ENCODE assay signal across 9 cellular contexts in genomic region chr4:138114434-138114833, GRCh38.
DNase-seq lines count a peak whose midpoint lies in the region; ATAC-seq and TF ChIP-seq lines count a peak whose summit lies in the region.
"Had no signal": no experiment of that assay in that cellular context is flagged by ENCODE, and none has a peak within 500 bp of the region (broad histone marks: within the 10 kb centered on the region; RNA-seq: fewer than 3 reads in every experiment).

No MANE protein-coding gene starts in this region.

- H3F3A ChIP-seq in neural progenitor cell (ENCODE audit: low read depth) = peaks cover 15% of the 10 kb centered on the region

- H3K27me3 ChIP-seq in fibroblast of lung (ENCODE audit: control insufficient read depth, insufficient read depth, low read length) (no peaks in the 10 kb centered on the region), left lung (no peaks in the 10 kb centered on the region), neural progenitor cell (no peaks in the 10 kb centered on the region)

- H4K20me1 ChIP-seq in fibroblast of lung (ENCODE audit: control insufficient read depth, extremely low read depth, insufficient read depth, low read length) = no peaks in the 10 kb centered on the region
- no peaks in the 10 kb centered on the region for H4K20me1 ChIP-seq in neural progenitor cell (ENCODE audit: low read depth)

- H3K4me3 Mint-ChIP-seq in neural progenitor cell = no peak overlapping the region

- H3K4me2 ChIP-seq in fibroblast of lung (ENCODE audit: extremely low read depth, insufficient read depth, low read length) (no peak overlapping the region), neural progenitor cell (no peak overlapping the region)

- H3K27me3 Mint-ChIP-seq in neural progenitor cell (ENCODE audit: insufficient read depth, low read depth) = no peaks in the 10 kb centered on the region

- TF ChIP-seq CTCF in fibroblast of lung (conservative IDR thresholded peaks at IDR 0.05 in 1 of 2, IDR thresholded peaks at IDR 0.05 in 1 of 2; ENCODE audit: low read depth in 1 of 2, low read length in 2 of 2) (no peak), left lung (IDR thresholded peaks at IDR 0.05) (no peak), neural progenitor cell (IDR thresholded peaks at IDR 0.05) (no peak)

- no peak overlapping the region for H3K4me3 ChIP-seq in fibroblast of lung (replicated peaks in 1 of 4; ENCODE audit: control extremely low read depth in 1 of 4, insufficient read depth in 1 of 4, low read depth in 3 of 4, low read length in 4 of 4)
- H3K4me3 ChIP-seq in left lung = no peak overlapping the region
- no peak overlapping the region for H3K4me3 ChIP-seq in neural progenitor cell

- no peak overlapping the region for H3K27ac Mint-ChIP-seq in neural progenitor cell

- H3K9ac ChIP-seq in fibroblast of lung (ENCODE audit: insufficient read depth, low read length) = no peak overlapping the region
- H3K9ac ChIP-seq in neural progenitor cell = no peak overlapping the region

- no peaks in the 10 kb centered on the region for H3K9me3 ChIP-seq in fibroblast of lung (ENCODE audit: control insufficient read depth, insufficient read depth, low read depth, low read length)
- no peaks in the 10 kb centered on the region for H3K9me3 ChIP-seq in left lung
- H3K9me3 ChIP-seq in neural progenitor cell (ENCODE audit: low read depth) = no peaks in the 10 kb centered on the region

- H3K4me1 ChIP-seq in fibroblast of lung (ENCODE audit: control insufficient read depth, extremely low read depth, insufficient read depth, low read length) (no peaks in the 10 kb centered on the region), left lung (no peaks in the 10 kb centered on the region), neural progenitor cell (peaks cover 23% of the 10 kb centered on the region)

- H3K79me2 ChIP-seq in fibroblast of lung (ENCODE audit: control insufficient read depth, insufficient read depth, low read length) (no peaks in the 10 kb centered on the region), neural progenitor cell (ENCODE audit: low read depth) (no peaks in the 10 kb centered on the region)

- no peaks in the 10 kb centered on the region for H3K4me1 Mint-ChIP-seq in neural progenitor cell

- peak in 1 of 2 donors; percentile 15 for DNase-seq in fibroblast of lung (ENCODE audit: low read depth in 2 of 2)
- DNase-seq in left lung = no peak
- no peak for DNase-seq in neural progenitor cell (ENCODE audit: low spot score)
- DNase-seq in G401 (ENCODE audit: low spot score) = no peak
- DNase-seq in NK-92 (lab: John Stamatoyannopoulos, UW; ENCODE audit: unreplicated experiment) = no peak
- DNase-seq: NCI-H2171 had no signal

- no peaks in the 10 kb centered on the region for H3K36me3 Mint-ChIP-seq in neural progenitor cell

- no peaks in the 10 kb centered on the region for H3K36me3 ChIP-seq in fibroblast of lung (ENCODE audit: control insufficient read depth, insufficient read depth, low read length)
- H3K36me3 ChIP-seq in left lung = no peaks in the 10 kb centered on the region
- H3K36me3 ChIP-seq in neural progenitor cell = no peaks in the 10 kb centered on the region

- H3K27ac ChIP-seq in fibroblast of lung (ENCODE audit: insufficient read depth, low read length) (no peak overlapping the region), left lung (no peak overlapping the region), neural progenitor cell (no peak overlapping the region)

- H3K9me3 Mint-ChIP-seq in neural progenitor cell = peaks cover 8% of the 10 kb centered on the region

- ATAC-seq in GM18508 (IDR thresholded peaks at IDR 0.05; ENCODE audit: insufficient read depth, unreplicated experiment) (peak; percentile 98), GM21528 (IDR thresholded peaks at IDR 0.05; ENCODE audit: low FRiP score, unreplicated experiment) (peak; percentile 100), HG03439 (IDR thresholded peaks at IDR 0.05; ENCODE audit: unreplicated experiment) (peak; percentile 96), left lung (no peak)

- H2AFZ ChIP-seq in fibroblast of lung (ENCODE audit: low read length) = peak overlapping the region; percentile 38
- no peak overlapping the region for H2AFZ ChIP-seq in neural progenitor cell (replicated peaks)

- in situ Hi-C loops in G401 (cut with HindIII; ENCODE audit: low sequenced_read_pairs) = no loop called here

- intact Hi-C loops in left lung (cut with DNase I) = no loop called here
